Comparison of ENCODE assay signal across 10 cellular contexts in genomic region chr7:136134503-136134902, GRCh38.
DNase-seq lines count a peak whose midpoint lies in the region; ATAC-seq and TF ChIP-seq lines count a peak whose summit lies in the region.
"Had no signal": no experiment of that assay in that cellular context is flagged by ENCODE, and none has a peak within 500 bp of the region (broad histone marks: within the 10 kb centered on the region; RNA-seq: fewer than 3 reads in every experiment).

No MANE protein-coding gene starts in this region.

- H3K4me1 ChIP-seq in GM23248 (ENCODE audit: insufficient read depth): peaks cover 11% of the 10 kb centered on the region; the same call in 1 of the 2 replicates
- H3K4me1 ChIP-seq in neuronal stem cell (ENCODE audit: control insufficient read depth in 2 of 2, insufficient read depth in 1 of 2, low read depth in 1 of 2, low read length in 2 of 2): peaks cover 9 to 22% of the 10 kb centered on the region in 2 donors
- no peaks in the 10 kb centered on the region for H3K4me1 ChIP-seq in CD8-positive, alpha-beta T cell (ENCODE audit: insufficient read depth, low read length)

- H3K79me1 ChIP-seq in neuronal stem cell (ENCODE audit: low read depth, low read length): no peaks in the 10 kb centered on the region

- in situ Hi-C loops in GM23248 (cut with MboI): no loop called here

- H3K4me2 ChIP-seq in GM23248 (ENCODE audit: unreplicated experiment) (no peak overlapping the region), neuronal stem cell (ENCODE audit: insufficient read depth, low read length, poor library complexity, severe bottlenecking) (no peak overlapping the region)

- H4K20me1 ChIP-seq in GM23248 (ENCODE audit: insufficient read depth): no peaks in the 10 kb centered on the region

- H3K9me3 Mint-ChIP-seq in activated CD8-positive, alpha-beta T cell treated with anti-CD3 and anti-CD28 coated beads for 36 hours: no peaks in the 10 kb centered on the region
- H3K9me3 Mint-ChIP-seq in CD8-positive, alpha-beta T cell: no peaks in the 10 kb centered on the region
- H3K9me3 Mint-ChIP-seq: activated naive CD4-positive, alpha-beta T cell treated with anti-CD3 and anti-CD28 coated beads for 36 hours had no signal

- no peak overlapping the region for H4K91ac ChIP-seq in neuronal stem cell (ENCODE audit: low read depth, low read length, poor library complexity)

- no peak overlapping the region for H3K4ac ChIP-seq in neuronal stem cell (ENCODE audit: low read length)

- no peaks in the 10 kb centered on the region for H3K36me3 Mint-ChIP-seq in activated CD8-positive, alpha-beta T cell treated with anti-CD3 and anti-CD28 coated beads for 36 hours (ENCODE audit: low read depth)
- H3K36me3 Mint-ChIP-seq in CD8-positive, alpha-beta T cell: no peaks in the 10 kb centered on the region

- H3K23ac ChIP-seq in neuronal stem cell (ENCODE audit: low read depth, low read length, poor library complexity): no peak overlapping the region

- H2BK15ac ChIP-seq in neuronal stem cell (ENCODE audit: low read length): no peak overlapping the region

- no peaks in the 10 kb centered on the region for H3F3A ChIP-seq in GM23248 (ENCODE audit: insufficient read depth)

- no peak overlapping the region for H2BK5ac ChIP-seq in neuronal stem cell (ENCODE audit: low read length)

- H3K36me3 ChIP-seq in GM23248 (ENCODE audit: low read depth) (no peaks in the 10 kb centered on the region), neuronal stem cell (replicated peaks in 1 of 2; ENCODE audit: control insufficient read depth in 2 of 2, insufficient read depth in 2 of 2, low read length in 2 of 2) (no peaks in the 10 kb centered on the region)
- no peaks in the 10 kb centered on the region for H3K36me3 ChIP-seq in CD8-positive, alpha-beta T cell (ENCODE audit: insufficient read depth, low read length)
- H3K36me3 ChIP-seq: thoracic aorta had no signal

- H3K14ac ChIP-seq in neuronal stem cell (ENCODE audit: low read length): no peak overlapping the region

- H3K27me3 Mint-ChIP-seq in activated CD8-positive, alpha-beta T cell treated with anti-CD3 and anti-CD28 coated beads for 36 hours: peaks cover 1% of the 10 kb centered on the region
- no peaks in the 10 kb centered on the region for H3K27me3 Mint-ChIP-seq in CD8-positive, alpha-beta T cell (ENCODE audit: low read depth)

- no peaks in the 10 kb centered on the region for H3K9me3 ChIP-seq in GM23248 (ENCODE audit: low read depth)
- no peaks in the 10 kb centered on the region for H3K9me3 ChIP-seq in neuronal stem cell (replicated peaks in 1 of 2; ENCODE audit: control insufficient read depth in 2 of 2, insufficient read depth in 1 of 2, low read depth in 1 of 2, low read length in 2 of 2)
- no peaks in the 10 kb centered on the region for H3K9me3 ChIP-seq in CD8-positive, alpha-beta T cell (ENCODE audit: low read length)
- H3K9me3 ChIP-seq: thoracic aorta had no signal

- no peak overlapping the region for H3K4me3 Mint-ChIP-seq in activated CD8-positive, alpha-beta T cell treated with anti-CD3 and anti-CD28 coated beads for 36 hours
- no peak overlapping the region for H3K4me3 Mint-ChIP-seq in CD8-positive, alpha-beta T cell
- H3K4me3 Mint-ChIP-seq: activated naive CD4-positive, alpha-beta T cell treated with anti-CD3 and anti-CD28 coated beads for 36 hours had no signal

- H2AK5ac ChIP-seq in neuronal stem cell (ENCODE audit: low read depth, low read length): no peak overlapping the region

- H3K27ac Mint-ChIP-seq in activated CD8-positive, alpha-beta T cell treated with anti-CD3 and anti-CD28 coated beads for 36 hours: no peak overlapping the region
- no peak overlapping the region for H3K27ac Mint-ChIP-seq in CD8-positive, alpha-beta T cell
- H3K27ac Mint-ChIP-seq: activated naive CD4-positive, alpha-beta T cell treated with anti-CD3 and anti-CD28 coated beads for 36 hours had no signal

- H2BK12ac ChIP-seq in neuronal stem cell (ENCODE audit: low read length): no peak overlapping the region

- H3K79me2 ChIP-seq in GM23248 (ENCODE audit: insufficient read depth): no peaks in the 10 kb centered on the region

- H3K9me2 ChIP-seq in GM23248 (ENCODE audit: insufficient read depth): no peaks in the 10 kb centered on the region

- POLR2A ChIA-PET in activated CD8-positive, alpha-beta T cell treated with anti-CD3 and anti-CD28 coated beads for 36 hours (lab: Charles Lee): no interaction called here
- POLR2A ChIA-PET in CD8-positive, alpha-beta T cell (lab: Charles Lee): no interaction called here

- no peak overlapping the region for H3K9ac ChIP-seq in GM23248
- H3K9ac ChIP-seq in neuronal stem cell (ENCODE audit: low read depth, low read length, poor library complexity): no peak overlapping the region

- WGBS in GM23248 (ENCODE audit: low coverage in 1 of 2, low lambda C conversion rate in 2 of 2, missing lambda C conversion rate in 2 of 2), 2 experiments: 2 to 8% methylated on average over 3 of the region's 3 CpGs
- no CpG with 5 or more reads among the region's 3 CpGs for WGBS in neuronal stem cell (ENCODE audit: extremely low coverage in 2 of 2, insufficient read length in 2 of 2, insufficient replicate concordance in 1 of 2), 2 donors

- H4K8ac ChIP-seq in neuronal stem cell (ENCODE audit: low read depth, low read length): no peak overlapping the region

- no peaks in the 10 kb centered on the region for H3K4me1 Mint-ChIP-seq in activated CD8-positive, alpha-beta T cell treated with anti-CD3 and anti-CD28 coated beads for 36 hours (ENCODE audit: low read depth)
- H3K4me1 Mint-ChIP-seq in CD8-positive, alpha-beta T cell (ENCODE audit: low read depth): no peaks in the 10 kb centered on the region

- H3K27ac ChIP-seq in GM23248 (no peak overlapping the region), neuronal stem cell (replicated peaks; ENCODE audit: low read length) (no peak overlapping the region)
- no peak overlapping the region for H3K27ac ChIP-seq in CD8-positive, alpha-beta T cell (ENCODE audit: low read depth, low read length)
- H3K27ac ChIP-seq: thoracic aorta had no signal

- no peak for TF ChIP-seq CTCF in epithelial cell of esophagus (IDR thresholded peaks at IDR 0.05; ENCODE audit: insufficient read depth, low read depth, low read length, missing control alignments)
- TF ChIP-seq CTCF in activated CD8-positive, alpha-beta T cell treated with anti-CD3 and anti-CD28 coated beads for 36 hours (IDR thresholded peaks at IDR 0.05): no peak
- TF ChIP-seq CTCF in CD8-positive, alpha-beta T cell (IDR thresholded peaks at IDR 0.05): no peak

- peak; percentile 75 for DNase-seq in GM23248
- DNase-seq in RKO (ENCODE audit: low spot score): peak; percentile 71
- DNase-seq in epithelial cell of esophagus (ENCODE audit: low read depth): peak; percentile 54
- DNase-seq in neuronal stem cell (ENCODE audit: low spot score): no peak
- no peak for DNase-seq in cerebellar cortex (ENCODE audit: low spot score)
- no peak for DNase-seq in activated CD8-positive, alpha-beta T cell treated with anti-CD3 and anti-CD28 coated beads for 36 hours
- no peak for DNase-seq in CD8-positive, alpha-beta T cell
- DNase-seq: activated naive CD4-positive, alpha-beta T cell treated with anti-CD3 and anti-CD28 coated beads for 36 hours had no signal

- no peak overlapping the region for H3K18ac ChIP-seq in neuronal stem cell (ENCODE audit: low read length)

- CTCF ChIA-PET in activated CD8-positive, alpha-beta T cell treated with anti-CD3 and anti-CD28 coated beads for 36 hours (lab: Charles Lee): interaction anchor here (1.2 kb wide), 1 partner anchor 19 kb away, joined by 3 read pairs; no protein-coding TSS in a partner anchor
- CTCF ChIA-PET in CD8-positive, alpha-beta T cell (lab: Charles Lee): no interaction called here

- H3K4me3 ChIP-seq in GM23248 (no peak overlapping the region), epithelial cell of esophagus (ENCODE audit: low read length) (no peak overlapping the region), neuronal stem cell (ENCODE audit: low read length in 2 of 2) (no peak overlapping the region)
- H3K4me3 ChIP-seq in CD8-positive, alpha-beta T cell (ENCODE audit: low read depth, low read length): no peak overlapping the region
- H3K4me3 ChIP-seq: thoracic aorta had no signal

- ATAC-seq in activated CD8-positive, alpha-beta T cell treated with anti-CD3 and anti-CD28 coated beads for 36 hours: no peak
- no peak for ATAC-seq in HG02973 (IDR thresholded peaks at IDR 0.05; ENCODE audit: unreplicated experiment)
- ATAC-seq in CD8-positive, alpha-beta T cell: no peak

- no peak overlapping the region for H2BK120ac ChIP-seq in neuronal stem cell (ENCODE audit: low read depth, low read length)

- H3K27me3 ChIP-seq in GM23248 (replicated peaks; ENCODE audit: insufficient read depth): peaks cover 5% of the 10 kb centered on the region; the same call in 1 of the 2 replicates
- H3K27me3 ChIP-seq in neuronal stem cell (ENCODE audit: control insufficient read depth in 3 of 3, insufficient read depth in 3 of 3, low read depth in 1 of 3, low read length in 3 of 3): no peaks in the 10 kb centered on the region
- H3K27me3 ChIP-seq in CD8-positive, alpha-beta T cell (ENCODE audit: insufficient read depth, low read length): no peaks in the 10 kb centered on the region

- no peak overlapping the region for H2AFZ ChIP-seq in GM23248
- H2AFZ ChIP-seq in neuronal stem cell (ENCODE audit: low read length): peak overlapping the region; percentile 26

- intact Hi-C loops in activated CD8-positive, alpha-beta T cell treated with anti-CD3 and anti-CD28 coated beads for 36 hours (cut with micrococcal nuclease): no loop called here
- intact Hi-C loops in CD8-positive, alpha-beta T cell (cut with DNase I, micrococcal nuclease): no loop called here

Comparison
In these comparisons a context has a peak if more than half of its experiments do, and no peak if none do; other contexts are left out.
1. DNase-seq: peak in GM23248 (single experiment), RKO (single experiment) and epithelial cell of esophagus (single experiment); none in neuronal stem cell (single experiment), cerebellar cortex (single experiment), activated CD8-positive, alpha-beta T cell treated with anti-CD3 and anti-CD28 coated beads for 36 hours (single experiment) and CD8-positive, alpha-beta T cell (0 of 7).